In the genomic region with DNA sequence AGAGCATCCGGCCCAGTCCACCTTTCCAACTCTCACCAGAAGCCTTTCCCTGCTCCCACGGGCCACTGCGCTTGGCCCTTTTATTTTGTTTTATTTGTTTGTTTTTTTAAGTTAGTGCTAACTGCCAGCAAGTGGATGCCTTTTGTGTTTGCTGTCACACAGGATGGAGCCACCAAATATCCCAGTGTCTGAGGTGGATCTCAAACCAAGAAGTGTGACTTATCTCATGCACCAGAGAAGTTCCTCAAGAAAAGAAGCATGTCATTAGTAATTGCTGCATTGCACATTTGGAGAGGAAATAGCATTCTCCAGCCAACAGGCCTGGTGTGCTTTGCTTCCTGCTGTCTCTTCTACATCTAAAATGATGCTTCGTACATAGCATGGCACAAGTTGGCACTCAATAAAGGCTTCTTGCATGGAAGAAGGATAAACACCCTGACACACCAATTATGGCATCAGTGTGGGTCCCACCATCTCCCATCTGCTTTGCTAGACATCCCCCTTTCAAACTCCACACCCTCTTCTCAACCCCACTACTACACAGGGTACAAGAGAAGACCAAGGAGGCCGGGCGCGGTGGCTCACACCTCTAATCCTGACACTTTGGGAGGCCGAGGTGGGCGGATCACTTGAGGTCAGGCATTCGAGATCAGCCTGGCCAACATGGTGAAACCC, we compare ENCODE assay signal across 1 cellular context.
TF ChIP-seq lines count a peak whose summit lies in the region.

No MANE protein-coding gene starts in this region.

TF ChIP-seq in GM23338, 12 proteins besides CTCF, POLR2A, EP300 and RAD21 (continued from another document):
- TF ChIP-seq, protein P1, sequence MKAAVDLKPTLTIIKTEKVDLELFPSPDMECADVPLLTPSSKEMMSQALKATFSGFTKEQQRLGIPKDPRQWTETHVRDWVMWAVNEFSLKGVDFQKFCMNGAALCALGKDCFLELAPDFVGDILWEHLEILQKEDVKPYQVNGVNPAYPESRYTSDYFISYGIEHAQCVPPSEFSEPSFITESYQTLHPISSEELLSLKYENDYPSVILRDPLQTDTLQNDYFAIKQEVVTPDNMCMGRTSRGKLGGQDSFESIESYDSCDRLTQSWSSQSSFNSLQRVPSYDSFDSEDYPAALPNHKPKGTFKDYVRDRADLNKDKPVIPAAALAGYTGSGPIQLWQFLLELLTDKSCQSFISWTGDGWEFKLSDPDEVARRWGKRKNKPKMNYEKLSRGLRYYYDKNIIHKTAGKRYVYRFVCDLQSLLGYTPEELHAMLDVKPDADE (IDR thresholded peaks at IDR 0.05): no peak
- no peak for TF ChIP-seq EZH2phosphoT487 (IDR thresholded peaks at IDR 0.05; ENCODE audit: unreplicated experiment)
- TF ChIP-seq POLR2AphosphoS5 (IDR thresholded peaks at IDR 0.05; ENCODE audit: low read depth): no peak
- no peak for TF ChIP-seq ZNF331 (CRISPR knock-in tag; IDR thresholded peaks at IDR 0.05; ENCODE audit: low read depth)
- TF ChIP-seq NANOG (IDR thresholded peaks at IDR 0.05; ENCODE audit: borderline replicate concordance): no peak
- TF ChIP-seq STAT1 (IDR thresholded peaks at IDR 0.05; ENCODE audit: unreplicated experiment): no peak
- no peak for TF ChIP-seq ZNF114 (CRISPR knock-in tag; IDR thresholded peaks at IDR 0.05)
- TF ChIP-seq JUNB (IDR thresholded peaks at IDR 0.05; ENCODE audit: unreplicated experiment): no peak
- no peak for TF ChIP-seq EZH2 (IDR thresholded peaks at IDR 0.05; ENCODE audit: low read depth, unreplicated experiment)
- TF ChIP-seq, protein P2, sequence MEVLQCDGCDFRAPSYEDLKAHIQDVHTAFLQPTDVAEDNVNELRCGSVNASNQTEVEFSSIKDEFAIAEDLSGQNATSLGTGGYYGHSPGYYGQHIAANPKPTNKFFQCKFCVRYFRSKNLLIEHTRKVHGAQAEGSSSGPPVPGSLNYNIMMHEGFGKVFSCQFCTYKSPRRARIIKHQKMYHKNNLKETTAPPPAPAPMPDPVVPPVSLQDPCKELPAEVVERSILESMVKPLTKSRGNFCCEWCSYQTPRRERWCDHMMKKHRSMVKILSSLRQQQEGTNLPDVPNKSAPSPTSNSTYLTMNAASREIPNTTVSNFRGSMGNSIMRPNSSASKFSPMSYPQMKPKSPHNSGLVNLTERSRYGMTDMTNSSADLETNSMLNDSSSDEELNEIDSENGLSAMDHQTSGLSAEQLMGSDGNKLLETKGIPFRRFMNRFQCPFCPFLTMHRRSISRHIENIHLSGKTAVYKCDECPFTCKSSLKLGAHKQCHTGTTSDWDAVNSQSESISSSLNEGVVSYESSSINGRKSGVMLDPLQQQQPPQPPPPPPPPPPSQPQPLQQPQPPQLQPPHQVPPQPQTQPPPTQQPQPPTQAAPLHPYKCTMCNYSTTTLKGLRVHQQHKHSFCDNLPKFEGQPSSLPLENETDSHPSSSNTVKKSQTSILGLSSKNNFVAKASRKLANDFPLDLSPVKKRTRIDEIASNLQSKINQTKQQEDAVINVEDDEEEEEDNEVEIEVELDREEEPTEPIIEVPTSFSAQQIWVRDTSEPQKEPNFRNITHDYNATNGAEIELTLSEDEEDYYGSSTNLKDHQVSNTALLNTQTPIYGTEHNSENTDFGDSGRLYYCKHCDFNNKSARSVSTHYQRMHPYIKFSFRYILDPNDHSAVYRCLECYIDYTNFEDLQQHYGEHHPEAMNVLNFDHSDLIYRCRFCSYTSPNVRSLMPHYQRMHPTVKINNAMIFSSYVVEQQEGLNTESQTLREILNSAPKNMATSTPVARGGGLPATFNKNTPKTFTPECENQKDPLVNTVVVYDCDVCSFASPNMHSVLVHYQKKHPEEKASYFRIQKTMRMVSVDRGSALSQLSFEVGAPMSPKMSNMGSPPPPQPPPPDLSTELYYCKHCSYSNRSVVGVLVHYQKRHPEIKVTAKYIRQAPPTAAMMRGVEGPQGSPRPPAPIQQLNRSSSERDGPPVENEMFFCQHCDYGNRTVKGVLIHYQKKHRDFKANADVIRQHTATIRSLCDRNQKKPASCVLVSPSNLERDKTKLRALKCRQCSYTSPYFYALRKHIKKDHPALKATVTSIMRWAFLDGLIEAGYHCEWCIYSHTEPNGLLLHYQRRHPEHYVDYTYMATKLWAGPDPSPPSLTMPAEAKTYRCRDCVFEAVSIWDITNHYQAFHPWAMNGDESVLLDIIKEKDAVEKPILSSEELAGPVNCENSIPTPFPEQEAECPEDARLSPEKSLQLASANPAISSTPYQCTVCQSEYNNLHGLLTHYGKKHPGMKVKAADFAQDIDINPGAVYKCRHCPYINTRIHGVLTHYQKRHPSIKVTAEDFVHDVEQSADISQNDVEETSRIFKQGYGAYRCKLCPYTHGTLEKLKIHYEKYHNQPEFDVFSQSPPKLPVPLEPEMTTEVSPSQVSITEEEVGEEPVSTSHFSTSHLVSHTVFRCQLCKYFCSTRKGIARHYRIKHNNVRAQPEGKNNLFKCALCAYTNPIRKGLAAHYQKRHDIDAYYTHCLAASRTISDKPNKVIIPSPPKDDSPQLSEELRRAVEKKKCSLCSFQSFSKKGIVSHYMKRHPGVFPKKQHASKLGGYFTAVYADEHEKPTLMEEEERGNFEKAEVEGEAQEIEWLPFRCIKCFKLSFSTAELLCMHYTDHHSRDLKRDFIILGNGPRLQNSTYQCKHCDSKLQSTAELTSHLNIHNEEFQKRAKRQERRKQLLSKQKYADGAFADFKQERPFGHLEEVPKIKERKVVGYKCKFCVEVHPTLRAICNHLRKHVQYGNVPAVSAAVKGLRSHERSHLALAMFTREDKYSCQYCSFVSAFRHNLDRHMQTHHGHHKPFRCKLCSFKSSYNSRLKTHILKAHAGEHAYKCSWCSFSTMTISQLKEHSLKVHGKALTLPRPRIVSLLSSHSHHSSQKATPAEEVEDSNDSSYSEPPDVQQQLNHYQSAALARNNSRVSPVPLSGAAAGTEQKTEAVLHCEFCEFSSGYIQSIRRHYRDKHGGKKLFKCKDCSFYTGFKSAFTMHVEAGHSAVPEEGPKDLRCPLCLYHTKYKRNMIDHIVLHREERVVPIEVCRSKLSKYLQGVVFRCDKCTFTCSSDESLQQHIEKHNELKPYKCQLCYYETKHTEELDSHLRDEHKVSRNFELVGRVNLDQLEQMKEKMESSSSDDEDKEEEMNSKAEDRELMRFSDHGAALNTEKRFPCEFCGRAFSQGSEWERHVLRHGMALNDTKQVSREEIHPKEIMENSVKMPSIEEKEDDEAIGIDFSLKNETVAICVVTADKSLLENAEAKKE (CRISPR knock-in tag; IDR thresholded peaks at IDR 0.05): no peak
- TF ChIP-seq CREB1 (CRISPR knock-in tag; IDR thresholded peaks at IDR 0.05; ENCODE audit: low read depth): no peak
